Comparison of ENCODE assay signal across 17 cellular contexts in the genomic region with DNA sequence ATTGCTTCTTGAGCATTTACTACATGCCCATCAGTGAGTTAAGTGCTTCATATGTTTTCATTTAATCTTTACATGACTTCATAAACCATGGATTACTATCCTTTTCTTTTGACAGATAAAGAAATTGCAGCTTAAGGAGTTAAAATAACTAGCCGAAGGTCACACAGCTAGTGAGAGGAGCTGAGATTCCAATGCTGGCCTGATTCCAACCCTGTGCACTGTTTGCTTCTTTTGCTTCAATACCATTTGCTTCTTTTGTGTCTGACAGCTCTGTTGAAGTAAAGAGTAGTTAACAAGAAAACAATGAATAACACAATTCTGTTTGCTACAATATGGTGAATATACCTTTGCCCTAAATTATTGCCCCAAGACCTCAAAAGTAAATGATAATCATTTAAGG.
"Had no signal": no experiment of that assay in that cellular context is flagged by ENCODE, and none has a peak within 500 bp of the region (broad histone marks: within the 10 kb centered on the region; RNA-seq: fewer than 3 reads in every experiment).

No MANE protein-coding gene starts in this region.

- H3K27ac ChIP-seq: coronary artery, heart left ventricle, parathyroid adenoma, psoas muscle, right lobe of liver, transverse colon had no signal

- H3K4me1 ChIP-seq: heart left ventricle, parathyroid adenoma, psoas muscle, right lobe of liver, transverse colon had no signal

- H3K9me3 ChIP-seq: heart left ventricle, psoas muscle, right lobe of liver, transverse colon had no signal

- H3K36me3 ChIP-seq: heart left ventricle, right lobe of liver, transverse colon had no signal

- ATAC-seq: heart left ventricle; left colon; naive thymus-derived CD4-positive, alpha-beta T cell; psoas muscle; right lobe of liver; stimulated activated effector memory CD8-positive, alpha-beta T cell treated with anti-CD3 and anti-CD28 coated beads, Interleukin-12 subunit alpha, Interleukin-12 subunit beta, amount 100 ng/mL, for 72 hours; stimulated activated naive CD8-positive, alpha-beta T cell treated with anti-CD3 and anti-CD28 coated beads, Interleukin-15, Interleukin-2, amounts not matched to agents 100 U/mL and 50 U/mL, for 24 hours had no signal

- DNase-seq: effector CD4-positive, alpha-beta T cell; foreskin melanocyte; heart left ventricle; hippocampal formation; left colon; naive thymus-derived CD4-positive, alpha-beta T cell; nephron progenitor cell; psoas muscle; retina; right lobe of liver; stimulated activated CD4-positive, alpha-beta T cell treated with anti-CD3 and anti-CD28 coated beads, Interleukin-4, amount 100 ng/mL, for 1 hour; stimulated activated CD8-positive, alpha-beta memory T cell treated with anti-CD3 and anti-CD28 coated beads, Interleukin-4, amount 100 ng/mL, for 48 hours; stimulated activated naive CD8-positive, alpha-beta T cell treated with anti-CD3 and anti-CD28 coated beads, Interleukin-15, Interleukin-2, amounts not matched to agents 100 U/mL and 50 U/mL, for 24 hours; transverse colon had no signal

- H3K4me3 ChIP-seq: coronary artery, heart left ventricle, psoas muscle, right lobe of liver, transverse colon had no signal
